20 cellular contexts compared by ENCODE assay signal in genomic region chr1:168974117-168974516, GRCh38.
DNase-seq lines count a peak whose midpoint lies in the region; ATAC-seq, FAIRE-seq and TF ChIP-seq lines count a peak whose summit lies in the region.
"Had no signal": no experiment of that assay in that cellular context is flagged by ENCODE, and none has a peak within 500 bp of the region (broad histone marks: within the 10 kb centered on the region; RNA-seq: fewer than 3 reads in every experiment).

No MANE protein-coding gene starts in this region.

- no peak overlapping the region for H4K8ac ChIP-seq in H1 (ENCODE audit: extremely low read depth, insufficient read depth, low read length)

- H2BK15ac ChIP-seq in H1 (ENCODE audit: low read length) = no peak overlapping the region

- no peak overlapping the region for H2BK12ac ChIP-seq in H1 (ENCODE audit: low read depth, low read length)

- H3K9ac ChIP-seq in GM23248 = no peak overlapping the region
- H3K9ac ChIP-seq in H1 (replicated peaks in 1 of 4; ENCODE audit: extremely low read depth in 1 of 4, low read depth in 3 of 4, low read length in 3 of 4) = no peak overlapping the region
- H3K9ac ChIP-seq: KMS-11, SK-N-SH had no signal

- peak overlapping the region in 1 of 2 experiments; percentile 12; a peak in 1 of 6 replicates for H3K27ac ChIP-seq in A549
- no peak overlapping the region for H3K27ac ChIP-seq in GM23248
- H3K27ac ChIP-seq in H1 (ENCODE audit: low read depth, low read length) = no peak overlapping the region
- H3K27ac ChIP-seq: KMS-11, RWPE1 had no signal

- H3K27ac Mint-ChIP-seq in chondrocyte (ENCODE audit: unreplicated experiment) = no peak overlapping the region
- H3K27ac Mint-ChIP-seq: HFFc6 had no signal

- no peaks in the 10 kb centered on the region for H3K36me3 ChIP-seq in GM23248 (ENCODE audit: low read depth)
- no peaks in the 10 kb centered on the region for H3K36me3 ChIP-seq in H1 (ENCODE audit: control insufficient read depth in 2 of 4, insufficient read depth in 4 of 4, low read length in 3 of 4)

- H3K56ac ChIP-seq in H1 (replicated peaks; ENCODE audit: insufficient read length, low read depth, low read length) = no peak overlapping the region

- TF ChIP-seq CTCF in A549 (IDR thresholded peaks at IDR 0.05) (no peak), H1 (IDR thresholded peaks at IDR 0.05; ENCODE audit: control extremely low read depth in 1 of 3, insufficient read depth in 1 of 3, low read depth in 1 of 3, low read length in 3 of 3) (no peak), chondrocyte (IDR thresholded peaks at IDR 0.05) (no peak)

- H3K14ac ChIP-seq in H1 (ENCODE audit: insufficient read length) = no peak overlapping the region

- no peak overlapping the region for H3K4me3 ChIP-seq in A549
- H3K4me3 ChIP-seq in GM23248 = no peak overlapping the region
- H3K4me3 ChIP-seq in H1 (ENCODE audit: extremely low read depth in 1 of 4, insufficient read depth in 2 of 4, low read depth in 3 of 4, low read length in 4 of 4) = no peak overlapping the region
- H3K4me3 ChIP-seq: GM12878 had no signal

- no peaks in the 10 kb centered on the region for H3K9me2 ChIP-seq in GM23248 (ENCODE audit: insufficient read depth)
- H3K9me2 ChIP-seq: SK-N-SH had no signal

- no peaks in the 10 kb centered on the region for H3K9me3 Mint-ChIP-seq in chondrocyte (ENCODE audit: low read depth)
- H3K9me3 Mint-ChIP-seq: HFFc6 had no signal

- 63% methylated on average over 5 of the region's 5 CpGs for WGBS in A549 (ENCODE audit: missing lambda C conversion rate)
- 58 to 65% methylated on average over 5 of the region's 5 CpGs for WGBS in GM23248 (ENCODE audit: low coverage in 1 of 2, low lambda C conversion rate in 2 of 2, missing lambda C conversion rate in 2 of 2), 2 experiments
- WGBS in H1 (ENCODE audit: extremely low coverage in 1 of 2, insufficient coverage in 1 of 2, insufficient read length in 1 of 2, insufficient replicate concordance in 2 of 2, low coverage in 1 of 2, low lambda C conversion rate in 2 of 2, missing lambda C conversion rate in 1 of 2), 2 experiments = 89% methylated on average over 5 of the region's 5 CpGs; no CpG with 5 or more reads in 1 of the 2 experiments

- H3K4me1 Mint-ChIP-seq in chondrocyte (ENCODE audit: low read depth) = peaks cover 8% of the 10 kb centered on the region
- H3K4me1 Mint-ChIP-seq: CD4-positive, CD25-positive, alpha-beta regulatory T cell had no signal

- H3K4ac ChIP-seq in H1 (replicated peaks; ENCODE audit: insufficient read length, low read depth, low read length) = no peak overlapping the region

- H3K36me3 Mint-ChIP-seq in chondrocyte (ENCODE audit: low read depth) = no peaks in the 10 kb centered on the region
- H3K36me3 Mint-ChIP-seq: CD4-positive, CD25-positive, alpha-beta regulatory T cell had no signal

- DNase-seq in A549 (ENCODE audit: low read depth in 1 of 2, low spot score in 1 of 2) (no peak), GM23248 (peak; percentile 12), amniotic epithelial cell (ENCODE audit: low read depth) (peak; percentile 2), H1 (ENCODE audit: low read depth in 1 of 2, low spot score in 2 of 2) (no peak), NCI-H748 (lab: John Stamatoyannopoulos, UW; ENCODE audit: unreplicated experiment) (no peak), chondrocyte (ENCODE audit: low spot score) (no peak), cerebellum (ENCODE audit: low spot score) (no peak), 8988T (no peak)
- DNase-seq: CD4-positive, CD25-positive, alpha-beta regulatory T cell; DND-41; H7; HFFc6; MV-4-11; NCI-H1105 treated with DMSO at 0.1 percent for 48 hours; NCI-H1694; SIG-M5; SK-N-SH had no signal

- no peaks in the 10 kb centered on the region for H3F3A ChIP-seq in GM23248 (ENCODE audit: insufficient read depth)

- H3K79me1 ChIP-seq in H1 (ENCODE audit: low read depth, low read length) = no peaks in the 10 kb centered on the region

- peaks cover 2% of the 10 kb centered on the region; the same call in 1 of the 2 replicates for H3K23me2 ChIP-seq in H1 (ENCODE audit: low read depth, low read length)

- H2BK120ac ChIP-seq in H1 (replicated peaks; ENCODE audit: low read depth, low read length) = no peak overlapping the region

- in situ Hi-C loops in GM23248 (cut with MboI) = no loop called here

- 0 out of 3 replicates have a peak overlapping the region, but pooled peaks have one; percentile 5 for H3K4me2 ChIP-seq in A549
- no peak overlapping the region for H3K4me2 ChIP-seq in GM23248 (ENCODE audit: unreplicated experiment)
- H3K4me2 ChIP-seq in H1 (ENCODE audit: insufficient read depth in 1 of 2, low read depth in 2 of 2, low read length in 2 of 2) = no peak overlapping the region
- H3K4me2 ChIP-seq: KMS-11, SK-N-SH had no signal

- TF ChIP-seq RAD21 in A549 (conservative IDR thresholded peaks at IDR 0.05 in 1 of 2, IDR thresholded peaks at IDR 0.05 in 1 of 2) (no peak), H1 (IDR thresholded peaks at IDR 0.05 in 1 of 2, conservative IDR thresholded peaks at IDR 0.05 in 1 of 2; ENCODE audit: low read depth in 2 of 2, low read length in 2 of 2) (no peak)

- H2AFZ ChIP-seq in GM23248 (no peak overlapping the region), H1 (ENCODE audit: low read length) (no peak overlapping the region)

- H4K20me1 ChIP-seq in GM23248 (ENCODE audit: insufficient read depth) = no peaks in the 10 kb centered on the region
- no peaks in the 10 kb centered on the region for H4K20me1 ChIP-seq in H1 (replicated peaks in 1 of 2; ENCODE audit: control insufficient read depth in 1 of 2, insufficient read depth in 2 of 2, low read length in 2 of 2)

- no peak overlapping the region for H4K5ac ChIP-seq in H1 (ENCODE audit: insufficient read length, low read depth, low read length)

- H3K9me3 ChIP-seq in A549 (no peaks in the 10 kb centered on the region), GM23248 (ENCODE audit: low read depth) (no peaks in the 10 kb centered on the region), H1 (ENCODE audit: insufficient read depth in 2 of 2, low read depth in 1 of 2, low read length in 1 of 2) (no peaks in the 10 kb centered on the region)
- H3K9me3 ChIP-seq: SK-N-SH had no signal

- POLR2A ChIA-PET in A549 (lab: Yijun Ruan, JAX) = no interaction called here
- POLR2A ChIA-PET in H1 (lab: Charles Lee; ENCODE audit: partially characterized antibody) = no interaction called here

- 0 out of 3 replicates have a peak, but pooled peaks cover 6% of the 10 kb centered on the region for H3K4me1 ChIP-seq in A549
- no peaks in the 10 kb centered on the region for H3K4me1 ChIP-seq in GM23248 (ENCODE audit: insufficient read depth)
- peaks cover 0 to 9% (median 3%) of the 10 kb centered on the region in 4 experiments; a peak in 3 of 7 replicates for H3K4me1 ChIP-seq in H1 (replicated peaks in 1 of 4; ENCODE audit: control insufficient read depth in 3 of 4, insufficient read depth in 4 of 4, low read length in 3 of 4)

- H3K27me3 ChIP-seq in GM23248 (replicated peaks; ENCODE audit: insufficient read depth) = no peaks in the 10 kb centered on the region
- no peaks in the 10 kb centered on the region for H3K27me3 ChIP-seq in H1 (replicated peaks in 1 of 4; ENCODE audit: control insufficient read depth in 3 of 4, extremely low read depth in 1 of 4, insufficient read depth in 3 of 4, low read length in 3 of 4)

- CTCF ChIA-PET in A549 (lab: Yijun Ruan, JAX) = interaction anchor here (0.6 kb wide), 1 partner anchor 217 kb away, joined by 3 read pairs; no protein-coding TSS in a partner anchor
- CTCF ChIA-PET in H1 (lab: Charles Lee; ENCODE audit: partially characterized antibody) = interaction anchor here (0.6 to 1.4 kb wide), 3 partner anchors 15 to 259 kb away, joined by 3 to 4 read pairs (median 3); no protein-coding TSS in a partner anchor

- no peak overlapping the region for H3K18ac ChIP-seq in H1 (ENCODE audit: extremely low read depth, low read length)

- no peak overlapping the region for H3K23ac ChIP-seq in H1 (ENCODE audit: insufficient read length)

- no peak overlapping the region for H3K4me3 Mint-ChIP-seq in chondrocyte (ENCODE audit: unreplicated experiment)
- H3K4me3 Mint-ChIP-seq: CD4-positive, CD25-positive, alpha-beta regulatory T cell; HFFc6 had no signal

- H2BK5ac ChIP-seq in H1 (ENCODE audit: low read depth, low read length) = no peak overlapping the region

- no peak overlapping the region for H2BK20ac ChIP-seq in H1 (ENCODE audit: low read length)

- H3K27me3 Mint-ChIP-seq in chondrocyte (ENCODE audit: low read depth) = no peaks in the 10 kb centered on the region

- no peak overlapping the region for H4K91ac ChIP-seq in H1 (replicated peaks; ENCODE audit: insufficient read length, low read length)

- TF ChIP-seq EP300 in A549 (IDR thresholded peaks at IDR 0.05) = no peak
- TF ChIP-seq EP300 in H1 (IDR thresholded peaks at IDR 0.05; ENCODE audit: borderline replicate concordance in 1 of 2, low read depth in 2 of 2, low read length in 2 of 2) = no peak

- H3K79me2 ChIP-seq in GM23248 (ENCODE audit: insufficient read depth) (no peaks in the 10 kb centered on the region), H1 (ENCODE audit: control insufficient read depth in 1 of 2, insufficient read depth in 2 of 2, low read length in 2 of 2) (no peaks in the 10 kb centered on the region)

- ATAC-seq in A549 = no peak
- ATAC-seq: GM12878 had no signal

- H2AK5ac ChIP-seq in H1 (ENCODE audit: low read depth, low read length) = no peak overlapping the region

- TF ChIP-seq POLR2A in A549 (IDR thresholded peaks at IDR 0.05; ENCODE audit: low read length) = no peak
- TF ChIP-seq POLR2A in H1 (IDR thresholded peaks at IDR 0.05; ENCODE audit: control extremely low read depth in 1 of 2, low read depth in 2 of 2, low read length in 2 of 2) = no peak

- no peak for FAIRE-seq in A549 (lab: Jason Lieb, UNC)
- FAIRE-seq in H1 (lab: Jason Lieb, UNC) = no peak
- FAIRE-seq: GM12878 had no signal

TF ChIP-seq in A549, 52 proteins besides CTCF, POLR2A, EP300 and RAD21 (continues in another document):
- TF ChIP-seq FOSL2 (IDR thresholded peaks at IDR 0.05) = no peak
- TF ChIP-seq FOSL2 (CRISPR knock-in tag; IDR thresholded peaks at IDR 0.05) = peak; percentile 19; the same call in 1 of the 2 replicates
- TF ChIP-seq CEBPB (IDR thresholded peaks at IDR 0.05) = no peak
- no peak for TF ChIP-seq HOXA7 (CRISPR knock-in tag; IDR thresholded peaks at IDR 0.05)
- peak; percentile 70 for TF ChIP-seq NFE2L2 (conservative IDR thresholded peaks at IDR 0.05; ENCODE audit: low read length)
- TF ChIP-seq FOXS1 (CRISPR knock-in tag; IDR thresholded peaks at IDR 0.05) = no peak
- TF ChIP-seq ZFP36 (IDR thresholded peaks at IDR 0.05; ENCODE audit: borderline replicate concordance, partially characterized antibody) = no peak

TF ChIP-seq in H1, 55 proteins besides CTCF, POLR2A, EP300 and RAD21 (continues in another document):
- TF ChIP-seq EGR1 (IDR thresholded peaks at IDR 0.05; ENCODE audit: borderline replicate concordance, low read depth, low read length) (no peak), BACH1 (IDR thresholded peaks at IDR 0.05; ENCODE audit: low read length) (0 out of 2 replicates have a peak, but pooled peaks have one; percentile 41), MAFK (IDR thresholded peaks at IDR 0.05; ENCODE audit: low read depth, low read length) (peak; percentile 18; the same call in 1 of the 2 replicates), HDAC2 (IDR thresholded peaks at IDR 0.05; ENCODE audit: borderline replicate concordance in 1 of 2, low read depth in 2 of 2, low read length in 2 of 2) (no peak), POLR2AphosphoS5 (IDR thresholded peaks at IDR 0.05; ENCODE audit: low read depth, low read length) (no peak), SIN3A (conservative IDR thresholded peaks at IDR 0.05 in 1 of 2, IDR thresholded peaks at IDR 0.05 in 1 of 2; ENCODE audit: low read depth in 1 of 2, low read length in 2 of 2) (no peak)

Comparison
In these comparisons a context has a peak if more than half of its experiments do, and no peak if none do; other contexts are left out.
1. DNase-seq: peak in GM23248 (single experiment) and amniotic epithelial cell (single experiment); none in A549 (0 of 2), H1 (0 of 2), NCI-H748 (single experiment), chondrocyte (single experiment), cerebellum (single experiment) and 8988T (single experiment).
2. Of the 18 proteins assayed by ChIP-seq in both H1 and A549: peak only in H1: none; only in A549: none; in both: MAFK; in neither: 17.